In genomic region chr12:24948816-24949722, GRCh38 we compare ENCODE assay signal across 8 cellular contexts. TPM values are rescaled to one million over a fixed set of nuclear protein-coding genes. Genes with fewer than 3 reads are reported as not detected.
DNase-seq lines count a peak whose midpoint lies in the region; ATAC-seq lines count a peak whose summit lies in the region.

TSS of gene BCAT1 (minus strand) at chr12:24949101. CDS start at chr12:24948932, 169 bp downstream.

- H3K4me3 Mint-ChIP-seq in activated CD4-positive, alpha-beta T cell treated with anti-CD3 and anti-CD28 coated beads, Interleukin-2, amount 10 ng/mL, durations not matched to agents 24 days and 14 days: peak within 1 kb of the TSS; percentile 92

- peak within 1 kb of the TSS; percentile 66 for H3K4ac ChIP-seq in mesendoderm (ENCODE audit: low read depth, low read length)

- H4K5ac ChIP-seq in mesendoderm (ENCODE audit: low read length): peak within 1 kb of the TSS; percentile 71

- H3K36me3 Mint-ChIP-seq in activated CD4-positive, alpha-beta T cell treated with anti-CD3 and anti-CD28 coated beads, Interleukin-2, amount 10 ng/mL, durations not matched to agents 24 days and 14 days (ENCODE audit: low read depth): peaks cover 9% of the 10 kb centered on the region

- peak within 1 kb of the TSS; percentile 96 for H3K56ac ChIP-seq in mesendoderm (ENCODE audit: low read length)

- no peaks in the 10 kb centered on the region for H3K9me2 ChIP-seq in Karpas-422 (replicated peaks; ENCODE audit: insufficient read depth, low read length)

- peak within 1 kb of the TSS; percentile 98 for H2BK15ac ChIP-seq in mesendoderm (replicated peaks; ENCODE audit: low read depth)

- peak within 1 kb of the TSS; percentile 10 for H3K23ac ChIP-seq in mesendoderm (ENCODE audit: low read length)

- peak within 1 kb of the TSS; percentile 81 for H3K18ac ChIP-seq in mesendoderm (ENCODE audit: low read length)

- H3K4me2 ChIP-seq in Karpas-422 (ENCODE audit: low read depth, low read length, poor library complexity, severe bottlenecking) (peak within 1 kb of the TSS; percentile 94), mesendoderm (ENCODE audit: low read length) (peak within 1 kb of the TSS; percentile 60)

- H4K20me1 ChIP-seq in Karpas-422 (ENCODE audit: insufficient read depth, low read depth, low read length): no peaks in the 10 kb centered on the region

- H3K9ac ChIP-seq in Karpas-422 (ENCODE audit: low read length): peak within 1 kb of the TSS; percentile 83
- H3K9ac ChIP-seq in mesendoderm (ENCODE audit: low read length): peak within 1 kb of the TSS; percentile 93

- H3K36me3 ChIP-seq in Karpas-422 (ENCODE audit: insufficient read depth, low read length): peaks cover 18% of the 10 kb centered on the region
- H3K36me3 ChIP-seq in mesendoderm (ENCODE audit: control insufficient read depth, insufficient read depth, low read length): no peaks in the 10 kb centered on the region

- peak within 1 kb of the TSS; percentile 81 for H3K4me3 ChIP-seq in Karpas-422 (ENCODE audit: low read length)
- H3K4me3 ChIP-seq in mesendoderm (ENCODE audit: low read length): peak within 1 kb of the TSS; percentile 62

- intact Hi-C loops in activated CD4-positive, alpha-beta T cell treated with anti-CD3 and anti-CD28 coated beads, Interleukin-2, amount 10 ng/mL, durations not matched to agents 24 days and 14 days (cut with micrococcal nuclease): loop anchor here (1.0 to 5.0 kb wide), 5 partner anchors 30 to 418 kb away; no protein-coding TSS in a partner anchor

- no peaks in the 10 kb centered on the region for H3K27me3 ChIP-seq in Karpas-422 (ENCODE audit: low read length)
- no peaks in the 10 kb centered on the region for H3K27me3 ChIP-seq in mesendoderm (ENCODE audit: insufficient read depth, low read length, poor library complexity)

- no peaks in the 10 kb centered on the region for H3K9me3 Mint-ChIP-seq in activated CD4-positive, alpha-beta T cell treated with anti-CD3 and anti-CD28 coated beads, Interleukin-2, amount 10 ng/mL, durations not matched to agents 24 days and 14 days

- peak within 1 kb of the TSS; percentile 43 for H4K8ac ChIP-seq in mesendoderm (ENCODE audit: low read depth, low read length)

- H3K27me3 Mint-ChIP-seq in activated CD4-positive, alpha-beta T cell treated with anti-CD3 and anti-CD28 coated beads, Interleukin-2, amount 10 ng/mL, durations not matched to agents 24 days and 14 days: peaks cover 8% of the 10 kb centered on the region

- ATAC-seq in GM21528 (IDR thresholded peaks at IDR 0.05; ENCODE audit: low FRiP score, unreplicated experiment): peak; percentile 51

- H2BK120ac ChIP-seq in mesendoderm (ENCODE audit: low read depth, low read length): peak within 1 kb of the TSS; percentile 82

- peak within 1 kb of the TSS; percentile 93 for H3K27ac Mint-ChIP-seq in activated CD4-positive, alpha-beta T cell treated with anti-CD3 and anti-CD28 coated beads, Interleukin-2, amount 10 ng/mL, durations not matched to agents 24 days and 14 days

- peak within 1 kb of the TSS; percentile 72 for H3K27ac ChIP-seq in Karpas-422 (ENCODE audit: low read length)
- peak within 1 kb of the TSS; percentile 87 for H3K27ac ChIP-seq in mesendoderm (ENCODE audit: low read depth, low read length)

- peaks cover 52% of the 10 kb centered on the region for H3K4me1 Mint-ChIP-seq in activated CD4-positive, alpha-beta T cell treated with anti-CD3 and anti-CD28 coated beads, Interleukin-2, amount 10 ng/mL, durations not matched to agents 24 days and 14 days

- peak within 1 kb of the TSS; percentile 87 for H2AFZ ChIP-seq in Karpas-422 (ENCODE audit: low read length)

- in situ Hi-C loops in endometrial microvascular endothelial cells (cut with HindIII; ENCODE audit: inconsistent ontology term, low pct_unique_long_range_greater_than_20kb, low sequenced_read_pairs): no loop called here

- peak within 1 kb of the TSS; percentile 94 for H2BK5ac ChIP-seq in mesendoderm (ENCODE audit: low read length)

- no peaks in the 10 kb centered on the region for H3K9me3 ChIP-seq in Karpas-422 (ENCODE audit: low read length)

- peaks cover 70% of the 10 kb centered on the region for H3K4me1 ChIP-seq in Karpas-422 (ENCODE audit: low read length)
- H3K4me1 ChIP-seq in mesendoderm (ENCODE audit: control insufficient read depth, low read depth, low read length): peaks cover 5% of the 10 kb centered on the region

- WGBS in mesendoderm (ENCODE audit: extremely low coverage, insufficient coverage, low lambda C conversion rate): no CpG with 5 or more reads among the region's 48 CpGs

- no peaks in the 10 kb centered on the region for H3K79me1 ChIP-seq in mesendoderm (ENCODE audit: low read length)

- no peak within 1 kb of the TSS for H2AK5ac ChIP-seq in mesendoderm (ENCODE audit: low read length)

- H3K79me2 ChIP-seq in Karpas-422 (ENCODE audit: low read length) (peaks cover 47% of the 10 kb centered on the region), mesendoderm (ENCODE audit: control insufficient read depth, insufficient read depth, low read length) (peaks cover 33% of the 10 kb centered on the region)

- DNase-seq in D341Med (ENCODE audit: low spot score) (peak; percentile 85), Karpas-422 (peak; percentile 92), mesendoderm (peak; percentile 95), cerebellar cortex (ENCODE audit: low spot score) (no peak)
- DNase-seq in activated CD4-positive, alpha-beta T cell treated with anti-CD3 and anti-CD28 coated beads, Interleukin-2, amount 10 ng/mL, durations not matched to agents 24 days and 14 days: peak; percentile 82
- DNase-seq in stimulated activated CD8-positive, alpha-beta memory T cell treated with anti-CD3 and anti-CD28 coated beads, Interleukin-7, amount 100 ng/mL, for 48 hours (ENCODE audit: extremely low read depth in 1 of 2, low read depth in 1 of 2): peak; percentile 24 to 29

RNA-seq across cellular contexts. Expression of gene BCAT1, which starts in this region (rescaled TPM):
- total RNA-seq in Karpas-422 (2014; rRNA removed; shearing (Covaris generic); ENCODE audit: low replicate concordance): 183 and 190 TPM in 2 replicates
- 49.7 and 51.9 TPM in 2 replicates for total RNA-seq in activated CD4-positive, alpha-beta T cell treated with anti-CD3 and anti-CD28 coated beads, Interleukin-2, amount 10 ng/mL, durations not matched to agents 24 days and 14 days
- total RNA-seq in endometrial microvascular endothelial cells (ENCODE audit: inconsistent ontology term): 117 TPM
- 131 TPM for polyA plus RNA-seq in mesendoderm (2013, experiment 1 of 2)
- 130 TPM for polyA plus RNA-seq in mesendoderm (2013, experiment 2 of 2)
